15 cellular contexts compared by ENCODE assay signal in genomic region chr7:112071856-112072255, GRCh38.
"Had no signal": no experiment of that assay in that cellular context is flagged by ENCODE, and none has a peak within 500 bp of the region (broad histone marks: within the 10 kb centered on the region; RNA-seq: fewer than 3 reads in every experiment).

No MANE protein-coding gene starts in this region.

- H3K27ac ChIP-seq: neural progenitor cell, psoas muscle, skin epidermis, suprapubic skin, transverse colon had no signal

- ATAC-seq: naive thymus-derived CD4-positive, alpha-beta T cell; psoas muscle; right cardiac atrium; stimulated activated naive CD8-positive, alpha-beta T cell treated with anti-CD3 and anti-CD28 coated beads, Interleukin-15, amount 100 ng/mL, for 72 hours had no signal

- DNase-seq: activated CD4-positive, alpha-beta memory T cell treated with anti-CD3 and anti-CD28 coated beads for 36 hours; activated T-cell treated with anti-CD3 and anti-CD28 coated beads for 4 hours; erythroblast; hypothalamus; kidney; left ventricle myocardium inferior; naive thymus-derived CD4-positive, alpha-beta T cell; psoas muscle; right cardiac atrium; stimulated activated CD4-positive, alpha-beta T cell treated with anti-CD3 and anti-CD28 coated beads, Interleukin-2, amount 100 ng/mL, for 48 hours; stimulated activated naive CD8-positive, alpha-beta T cell treated with anti-CD3 and anti-CD28 coated beads, Interleukin-15, amount 100 ng/mL, for 72 hours; transverse colon had no signal
